2 cellular contexts compared by ENCODE assay signal in the genomic region with DNA sequence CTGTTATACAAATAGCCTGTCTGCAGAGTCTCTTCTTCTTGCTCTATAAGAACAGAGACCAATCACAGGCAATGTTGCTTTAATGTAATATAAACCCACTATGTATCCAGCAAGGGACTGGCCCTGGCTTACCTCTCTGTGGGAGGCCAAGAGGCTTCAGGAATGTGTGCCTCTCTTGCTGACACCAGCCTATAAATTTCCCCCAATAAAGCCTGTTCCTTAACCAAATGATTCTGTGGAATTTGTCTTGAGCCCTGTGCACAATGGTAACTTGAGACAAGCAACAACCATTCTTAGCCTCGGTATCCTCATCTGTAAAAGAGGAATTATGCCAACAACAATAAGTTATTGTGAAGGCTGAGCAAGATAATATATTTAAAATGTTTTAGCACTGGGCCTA.
TF ChIP-seq lines count a peak whose summit lies in the region.

No MANE protein-coding gene starts in this region.

TF ChIP-seq in HEK293T, 16 proteins besides CTCF, POLR2A, EP300 and RAD21:
- TF ChIP-seq, protein P1, sequence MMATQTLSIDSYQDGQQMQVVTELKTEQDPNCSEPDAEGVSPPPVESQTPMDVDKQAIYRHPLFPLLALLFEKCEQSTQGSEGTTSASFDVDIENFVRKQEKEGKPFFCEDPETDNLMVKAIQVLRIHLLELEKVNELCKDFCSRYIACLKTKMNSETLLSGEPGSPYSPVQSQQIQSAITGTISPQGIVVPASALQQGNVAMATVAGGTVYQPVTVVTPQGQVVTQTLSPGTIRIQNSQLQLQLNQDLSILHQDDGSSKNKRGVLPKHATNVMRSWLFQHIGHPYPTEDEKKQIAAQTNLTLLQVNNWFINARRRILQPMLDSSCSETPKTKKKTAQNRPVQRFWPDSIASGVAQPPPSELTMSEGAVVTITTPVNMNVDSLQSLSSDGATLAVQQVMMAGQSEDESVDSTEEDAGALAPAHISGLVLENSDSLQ (IDR thresholded peaks at IDR 0.05) = peak; percentile 40; the same call in 1 of the 2 replicates
- TF ChIP-seq SUZ12 (IDR thresholded peaks at IDR 0.05) = no peak

TF ChIP-seq in HepG2, 621 proteins besides CTCF, POLR2A, EP300 and RAD21 (continued from another document):
- TF ChIP-seq, protein P2, sequence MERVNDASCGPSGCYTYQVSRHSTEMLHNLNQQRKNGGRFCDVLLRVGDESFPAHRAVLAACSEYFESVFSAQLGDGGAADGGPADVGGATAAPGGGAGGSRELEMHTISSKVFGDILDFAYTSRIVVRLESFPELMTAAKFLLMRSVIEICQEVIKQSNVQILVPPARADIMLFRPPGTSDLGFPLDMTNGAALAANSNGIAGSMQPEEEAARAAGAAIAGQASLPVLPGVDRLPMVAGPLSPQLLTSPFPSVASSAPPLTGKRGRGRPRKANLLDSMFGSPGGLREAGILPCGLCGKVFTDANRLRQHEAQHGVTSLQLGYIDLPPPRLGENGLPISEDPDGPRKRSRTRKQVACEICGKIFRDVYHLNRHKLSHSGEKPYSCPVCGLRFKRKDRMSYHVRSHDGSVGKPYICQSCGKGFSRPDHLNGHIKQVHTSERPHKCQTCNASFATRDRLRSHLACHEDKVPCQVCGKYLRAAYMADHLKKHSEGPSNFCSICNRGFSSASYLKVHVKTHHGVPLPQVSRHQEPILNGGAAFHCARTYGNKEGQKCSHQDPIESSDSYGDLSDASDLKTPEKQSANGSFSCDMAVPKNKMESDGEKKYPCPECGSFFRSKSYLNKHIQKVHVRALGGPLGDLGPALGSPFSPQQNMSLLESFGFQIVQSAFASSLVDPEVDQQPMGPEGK (CRISPR knock-in tag; IDR thresholded peaks at IDR 0.05) = no peak
